Comparison of ENCODE assay signal across 19 cellular contexts in genomic region chr2:241574911-241575623, GRCh38. TPM values are rescaled to one million over a fixed set of nuclear protein-coding genes. Genes with fewer than 3 reads are reported as not detected.
DNase-seq lines count a peak whose midpoint lies in the region; ATAC-seq, FAIRE-seq and TF ChIP-seq lines count a peak whose summit lies in the region.
"Had no signal": no experiment of that assay in that cellular context is flagged by ENCODE, and none has a peak within 500 bp of the region (broad histone marks: within the 10 kb centered on the region; RNA-seq: fewer than 3 reads in every experiment).

No MANE protein-coding gene starts in this region.

- TF ChIP-seq EP300 in HepG2 (IDR thresholded peaks at IDR 0.05; ENCODE audit: low read depth in 2 of 2, low read length in 2 of 2) (no peak), HepG2 (CRISPR knock-in tag; IDR thresholded peaks at IDR 0.05; ENCODE audit: borderline replicate concordance) (no peak)

- no peaks in the 10 kb centered on the region for H3K79me2 ChIP-seq in HepG2 (ENCODE audit: insufficient read depth, low read length)

- intact Hi-C loops in HepG2 (cut with micrococcal nuclease; ENCODE audit: unreplicated experiment) (no loop called here), posterior vena cava (cut with DNase I) (loop anchor here in 1 of 2 donors (1.0 kb wide), 1 partner anchor 64 kb away; no protein-coding TSS in a partner anchor), left lung (cut with DNase I) (no loop called here)

- DNase-seq in H7 (peak; percentile 49), WTC11 (ENCODE audit: low spot score) (no peak), HepG2 (ENCODE audit: low spot score) (no peak), posterior vena cava (ENCODE audit: low spot score) (peak; percentile 42), GM19238 (ENCODE audit: insufficient read length, low spot score) (no peak), glutamatergic neuron (no peak), left lung (no peak)
- DNase-seq: ACHN; CD4-positive, CD25-positive, alpha-beta regulatory T cell; DMS53; GM23248; HFFc6; NCI-H1930; NCI-H2171 treated with DMSO at 0.1 percent for 48 hours; NCI-H774; SIG-M5 had no signal

- H2AFZ ChIP-seq in HepG2 (ENCODE audit: low read length), result no peak overlapping the region
- H2AFZ ChIP-seq: GM23248 had no signal

- H3K9me3 Mint-ChIP-seq in WTC11 (0 out of 2 replicates have a peak, but pooled peaks cover 3% of the 10 kb centered on the region), glutamatergic neuron (ENCODE audit: unreplicated experiment) (peaks cover 14% of the 10 kb centered on the region)
- H3K9me3 Mint-ChIP-seq: CD4-positive, CD25-positive, alpha-beta regulatory T cell had no signal

- CTCF ChIA-PET in WTC11 (lab: Charles Lee), result interaction anchor here (1.4 to 1.5 kb wide), 2 partner anchors 17 to 20 kb away, joined by 5 to 6 read pairs; partner anchors contain the start of gene BOK
- CTCF ChIA-PET in HepG2 (lab: Yijun Ruan, JAX; ENCODE audit: low intra/inter-chr PET ratio, low total read pairs), result no interaction called here

- in situ Hi-C loops in HepG2 (cut with HindIII; ENCODE audit: extremely low pct_ligation_motif_present, low pct_unique_long_range_greater_than_20kb), result no loop called here

- H3K27ac ChIP-seq in HepG2 (ENCODE audit: extremely low read length, insufficient read depth, low read length) (no peak overlapping the region), left lung (no peak overlapping the region)
- H3K27ac ChIP-seq: GM23248, Peyer's patch had no signal

- no peak for TF ChIP-seq RAD21 in HepG2 (CRISPR knock-in tag; IDR thresholded peaks at IDR 0.05)

- H3K4me1 ChIP-seq in HepG2 (ENCODE audit: insufficient read depth, low read length) (peaks cover 8% of the 10 kb centered on the region), left lung (peaks cover 0 to 4% of the 10 kb centered on the region in 2 donors)
- H3K4me1 ChIP-seq: Peyer's patch had no signal

- no TSS peak for BruUV-seq in HepG2 (replicated peaks; lab: Mats Ljungman, UMichigan)

- H3K27ac Mint-ChIP-seq in WTC11 (no peak overlapping the region; the same call in 1 of the 2 replicates), glutamatergic neuron (ENCODE audit: unreplicated experiment) (no peak overlapping the region)
- H3K27ac Mint-ChIP-seq: HFFc6 had no signal

- no peak for FAIRE-seq in HepG2 (lab: Jason Lieb, UNC)
- FAIRE-seq: GM18507 had no signal

- H3K4me3 Mint-ChIP-seq in WTC11, result no peak overlapping the region
- no peak overlapping the region for H3K4me3 Mint-ChIP-seq in glutamatergic neuron (ENCODE audit: unreplicated experiment)
- H3K4me3 Mint-ChIP-seq: CD4-positive, CD25-positive, alpha-beta regulatory T cell; HFFc6 had no signal

- H3K9me3 ChIP-seq in HepG2 (ENCODE audit: low read length), result no peaks in the 10 kb centered on the region
- no peaks in the 10 kb centered on the region for H3K9me3 ChIP-seq in left lung
- H3K9me3 ChIP-seq: Peyer's patch had no signal

- H4K20me1 ChIP-seq in HepG2 (ENCODE audit: insufficient read depth, low read length), result peaks cover 9% of the 10 kb centered on the region; the same call in 1 of the 2 replicates

- H3K36me3 Mint-ChIP-seq in WTC11, result peaks cover 15% of the 10 kb centered on the region
- H3K36me3 Mint-ChIP-seq in glutamatergic neuron (ENCODE audit: unreplicated experiment), result peaks cover 20% of the 10 kb centered on the region

- TF ChIP-seq POLR2A in HepG2 (IDR thresholded peaks at IDR 0.05; ENCODE audit: insufficient read depth in 1 of 2, low read depth in 2 of 2, low read length in 2 of 2), result no peak; a peak in 1 of 4 replicates

- TF ChIP-seq CTCF in WTC11 (IDR thresholded peaks at IDR 0.05) (no peak), HepG2 (CRISPR knock-in tag; IDR thresholded peaks at IDR 0.05) (no peak), glutamatergic neuron (IDR thresholded peaks at IDR 0.05; ENCODE audit: partially characterized antibody, unreplicated experiment) (no peak), left lung (IDR thresholded peaks at IDR 0.05) (no peak)

- no peak overlapping the region for H3K4me2 ChIP-seq in HepG2 (ENCODE audit: low read depth, low read length)

- H3K27me3 ChIP-seq in H7 (ENCODE audit: control insufficient read depth, insufficient read depth, low read length) (no peaks in the 10 kb centered on the region), HepG2 (ENCODE audit: control insufficient read depth in 1 of 2, insufficient read depth in 2 of 2, low read length in 2 of 2) (no peaks in the 10 kb centered on the region), left lung (no peaks in the 10 kb centered on the region)
- H3K27me3 ChIP-seq: Peyer's patch had no signal

- ATAC-seq in WTC11, result no peak
- ATAC-seq in HepG2, result peak; percentile 2; the same call in 1 of the 3 replicates
- no peak for ATAC-seq in HG03196 (IDR thresholded peaks at IDR 0.05; ENCODE audit: unreplicated experiment)
- no peak for ATAC-seq in left lung

- H3K4me3 ChIP-seq in H7 (ENCODE audit: insufficient read depth, low read depth, low read length) (no peak overlapping the region), HepG2 (replicated peaks in 1 of 3; ENCODE audit: insufficient read depth in 1 of 3, low read depth in 2 of 3, low read length in 3 of 3) (no peak overlapping the region), left lung (no peak overlapping the region)
- H3K4me3 ChIP-seq: GM23248, Peyer's patch had no signal

- no peaks in the 10 kb centered on the region; the same call in 1 of the 2 replicates for H3K36me3 ChIP-seq in H7 (replicated peaks; ENCODE audit: control insufficient read depth, insufficient read depth, low read length)
- peaks cover 8 to 23% of the 10 kb centered on the region in 2 experiments; a peak in 4 of 5 replicates for H3K36me3 ChIP-seq in HepG2 (replicated peaks in 1 of 2; ENCODE audit: control insufficient read depth in 1 of 2, insufficient read depth in 2 of 2, low read length in 2 of 2)
- H3K36me3 ChIP-seq in left lung, result peaks cover 0 to 31% of the 10 kb centered on the region in 2 donors

- WGBS in HepG2 (ENCODE audit: low lambda C conversion rate), result 96% methylated on average over 7 of the region's 7 CpGs

- POLR2A ChIA-PET in WTC11 (lab: Charles Lee) (no interaction called here), HepG2 (lab: Yijun Ruan, JAX) (interaction anchor here (0.7 to 1.8 kb wide), 3 partner anchors 15 to 77 kb away, joined by 3 to 5 read pairs (median 5); no protein-coding TSS in a partner anchor)

- H3K9ac ChIP-seq in HepG2 (ENCODE audit: insufficient read depth, low read depth, low read length), result no peak overlapping the region
- H3K9ac ChIP-seq: GM23248 had no signal

- H3K4me1 Mint-ChIP-seq in WTC11, result peaks cover 8% of the 10 kb centered on the region
- peaks cover 4% of the 10 kb centered on the region for H3K4me1 Mint-ChIP-seq in glutamatergic neuron (ENCODE audit: low read depth, unreplicated experiment)
- H3K4me1 Mint-ChIP-seq: CD4-positive, CD25-positive, alpha-beta regulatory T cell had no signal

- H3K27me3 Mint-ChIP-seq in WTC11 (ENCODE audit: low read depth) (peaks cover under 1% of the 10 kb centered on the region; the same call in 1 of the 2 replicates), glutamatergic neuron (ENCODE audit: unreplicated experiment) (peaks cover 7% of the 10 kb centered on the region)
- H3K27me3 Mint-ChIP-seq: CD4-positive, CD25-positive, alpha-beta regulatory T cell had no signal

TF ChIP-seq in WTC11, 78 proteins besides CTCF, POLR2A, EP300 and RAD21 (continues in another document):
- TF ChIP-seq ATF1 (CRISPR knock-in tag; IDR thresholded peaks at IDR 0.05), result 0 out of 2 replicates have a peak, but pooled peaks have one; percentile 38
- TF ChIP-seq JUN (CRISPR knock-in tag; IDR thresholded peaks at IDR 0.05), result no peak

TF ChIP-seq in HepG2, 621 proteins besides CTCF, POLR2A, EP300 and RAD21 (continues in another document):
- peak; percentile 37; the same call in 1 of the 2 replicates for TF ChIP-seq AKAP8 (CRISPR knock-in tag; IDR thresholded peaks at IDR 0.05)
- peak; percentile 70; the same call in 1 of the 2 replicates for TF ChIP-seq ZNF652 (CRISPR knock-in tag; IDR thresholded peaks at IDR 0.05; ENCODE audit: borderline replicate concordance, low read depth)
- TF ChIP-seq ZNF703 (CRISPR knock-in tag; IDR thresholded peaks at IDR 0.05; ENCODE audit: borderline replicate concordance), result no peak
- no peak for TF ChIP-seq POGZ (CRISPR knock-in tag; IDR thresholded peaks at IDR 0.05)

RNA-seq across cellular contexts. Expression of gene BOK, which starts 16.5 kb away (rescaled TPM):
- total RNA-seq in H7 (2014; rRNA removed; shearing (Covaris generic)), result 59.5 and 61.6 TPM in 2 replicates
- total RNA-seq in WTC11 (2021), result 35.1 to 39.4 TPM (median 37.4 TPM) in 3 replicates
- total RNA-seq in HepG2 (2016; rRNA removed; fragmentation: Illumina TruSeq; extraction: Trizol), result 30.2 and 35.5 TPM in 2 replicates
- total RNA-seq in HepG2 (2016; cell fraction: cytosol; rRNA removed; fragmentation: Illumina TruSeq; extraction: Trizol; ENCODE audit: low read depth), result 22.2 and 23.9 TPM in 2 replicates
- 28.1 and 36.4 TPM in 2 replicates for total RNA-seq in HepG2 (2016; cell fraction: insoluble cytoplasmic fraction; rRNA removed; fragmentation: Illumina TruSeq; extraction: Trizol)
- total RNA-seq in HepG2 (2016; cell fraction: membrane; rRNA removed; fragmentation: Illumina TruSeq; extraction: Trizol), result 58.8 and 67.3 TPM in 2 replicates
- 18.8 and 20.8 TPM in 2 replicates for total RNA-seq in HepG2 (2016; cell fraction: nucleus; rRNA removed; fragmentation: Illumina TruSeq; extraction: Trizol)
- 39.2 and 58.1 TPM in 2 replicates for polyA plus RNA-seq in HepG2 (2011; rRNA removed)
- polyA plus RNA-seq in HepG2 (2011; cell fraction: cytosol; rRNA removed), result 49.3 and 71.9 TPM in 2 replicates
- polyA plus RNA-seq in HepG2 (2011; cell fraction: nucleus; rRNA removed), result 101 and 104 TPM in 2 replicates
- 43.9 and 55.3 TPM in 2 replicates for polyA plus RNA-seq in HepG2 (2012)
- polyA plus RNA-seq in HepG2 (2016; cell fraction: cytosol; fragmentation: Illumina TruSeq; extraction: Trizol; ENCODE audit: low read depth), result 28.1 and 33.7 TPM in 2 replicates
- polyA plus RNA-seq in HepG2 (2016; cell fraction: insoluble cytoplasmic fraction; fragmentation: Illumina TruSeq; extraction: Trizol; ENCODE audit: low read depth), result 37.9 and 46.1 TPM in 2 replicates
- 64.2 and 66.8 TPM in 2 replicates for polyA plus RNA-seq in HepG2 (2016; cell fraction: membrane; fragmentation: Illumina TruSeq; extraction: Trizol; ENCODE audit: low read depth)
- 41.2 and 42.5 TPM in 2 replicates for polyA plus RNA-seq in HepG2 (2016; cell fraction: nucleus; fragmentation: Illumina TruSeq; extraction: Trizol; ENCODE audit: insufficient read depth, low read depth)
- polyA minus RNA-seq in HepG2 (2011; rRNA and poly(A)+ RNA removed; ENCODE audit: low replicate concordance), result 10.1 and 74.6 TPM in 2 replicates
- polyA minus RNA-seq in HepG2 (2011; cell fraction: cytosol; rRNA and poly(A)+ RNA removed), result 39.7 and 41.5 TPM in 2 replicates
- polyA minus RNA-seq in HepG2 (2011; cell fraction: nucleus; rRNA and poly(A)+ RNA removed), result 9.9 and 12.7 TPM in 2 replicates
- total RNA-seq in posterior vena cava, result 10 to 100 TPM; 20.1 to 29.7 TPM
- total RNA-seq in glutamatergic neuron (ENCODE audit: unreplicated experiment), result 13.8 TPM
- total RNA-seq in left lung, result 10 to 100 TPM; 34.9 to 66.5 TPM
- total RNA-seq: CD4-positive, CD25-positive, alpha-beta regulatory T cell had no signal
- polyA plus RNA-seq: CD4-positive, CD25-positive, alpha-beta regulatory T cell had no signal

Comparison
In these comparisons a context has a peak if more than half of its experiments do, and no peak if none do; other contexts are left out.
1. DNase-seq: peak in H7 (single experiment) and posterior vena cava (single experiment); none in WTC11 (single experiment), HepG2 (single experiment), GM19238 (single experiment), glutamatergic neuron (single experiment) and left lung (0 of 2).